In genomic region chr20:57428611-57429496, GRCh38 we compare ENCODE assay signal across 17 cellular contexts. TPM values are rescaled to one million over a fixed set of nuclear protein-coding genes. Genes with fewer than 3 reads are reported as not detected.
DNase-seq lines count a peak whose midpoint lies in the region; TF ChIP-seq lines count a peak whose summit lies in the region.
"Had no signal": no experiment of that assay in that cellular context is flagged by ENCODE, and none has a peak within 500 bp of the region (broad histone marks: within the 10 kb centered on the region; RNA-seq: fewer than 3 reads in every experiment).

No MANE protein-coding gene starts in this region.

- TF ChIP-seq RAD21 in liver (IDR thresholded peaks at IDR 0.05): peak; percentile 55 to 66

- H3K4me1 ChIP-seq in adrenal gland (replicated peaks in 1 of 2): peaks cover 2 to 6% of the 10 kb centered on the region in 2 donors
- H3K4me1 ChIP-seq in liver (ENCODE audit: control insufficient read depth in 4 of 4, insufficient read depth in 4 of 4, low read length in 3 of 4): peaks cover 4 to 32% (median 12%) of the 10 kb centered on the region in 4 donors
- H3K4me1 ChIP-seq in stomach: peaks cover 13 to 35% (median 17%) of the 10 kb centered on the region in 4 donors

- TF ChIP-seq EP300 in stomach (IDR thresholded peaks at IDR 0.05): no peak

- no peak overlapping the region for H3K4me3 ChIP-seq in adrenal gland
- H3K4me3 ChIP-seq in liver (ENCODE audit: low read depth in 1 of 3, low read length in 3 of 3): no peak overlapping the region
- no peak overlapping the region for H3K4me3 ChIP-seq in stomach
- H3K4me3 ChIP-seq: GM23338, tibial nerve had no signal

- TF ChIP-seq POLR2A in adrenal gland (IDR thresholded peaks at IDR 0.05) (no peak), stomach (IDR thresholded peaks at IDR 0.05) (no peak)

- H3K36me3 ChIP-seq in adrenal gland (replicated peaks in 1 of 2) (no peaks in the 10 kb centered on the region), liver (ENCODE audit: control insufficient read depth in 4 of 4, insufficient read depth in 3 of 4, low read depth in 1 of 4, low read length in 3 of 4) (no peaks in the 10 kb centered on the region), stomach (no peaks in the 10 kb centered on the region)
- H3K36me3 ChIP-seq: tibial nerve had no signal

- H3K9me3 ChIP-seq in adrenal gland (replicated peaks in 1 of 3) (no peaks in the 10 kb centered on the region), liver (ENCODE audit: control insufficient read depth in 4 of 4, low read length in 3 of 4) (no peaks in the 10 kb centered on the region), stomach (no peaks in the 10 kb centered on the region)
- H3K9me3 ChIP-seq: tibial nerve had no signal

- intact Hi-C loops in adrenal gland (cut with DNase I): no loop called here
- intact Hi-C loops in stomach (cut with DNase I; ENCODE audit: low total_unique reads): no loop called here

- H3K27ac ChIP-seq in adrenal gland (peak overlapping the region in 1 of 5 donors; percentile 49), liver (ENCODE audit: low read depth in 1 of 2, low read length in 2 of 2) (peak overlapping the region; percentile 85 to 94), stomach (no peak overlapping the region)
- H3K27ac ChIP-seq: 22Rv1, tibial nerve had no signal

- peak in 1 of 6 experiments; percentile 4 for TF ChIP-seq CTCF in adrenal gland (IDR thresholded peaks at IDR 0.05)
- TF ChIP-seq CTCF in liver (IDR thresholded peaks at IDR 0.05; ENCODE audit: low read depth, low read length, missing input control): peak; percentile 14
- no peak for TF ChIP-seq CTCF in stomach (IDR thresholded peaks at IDR 0.05)

- H3K27me3 ChIP-seq in adrenal gland (no peaks in the 10 kb centered on the region), liver (ENCODE audit: control insufficient read depth in 4 of 4, insufficient read depth in 4 of 4, low read length in 3 of 4) (no peaks in the 10 kb centered on the region), stomach (no peaks in the 10 kb centered on the region)
- H3K27me3 ChIP-seq: tibial nerve had no signal

- 52 to 57% (median 53%) methylated on average over 9 to 26 of the region's 26 CpGs for WGBS in adrenal gland, 4 donors
- WGBS in liver: 41% methylated on average over 26 of the region's 26 CpGs
- WGBS in stomach, 5 donors: 60 to 88% (median 71%) methylated on average over 16 to 26 of the region's 26 CpGs

- DNase-seq in NCI-H2196 (lab: John Stamatoyannopoulos, UW; ENCODE audit: unreplicated experiment) (peak; percentile 34), NCI-H2196 treated with DMSO at 0.1 percent for 48 hours (lab: John Stamatoyannopoulos, UW; ENCODE audit: unreplicated experiment) (no peak), adrenal gland (peak in 6 of 7 donors; percentile 34 to 64 (median 57)), stomach (peak; percentile 70), ureter (ENCODE audit: low spot score) (no peak), SK-N-DZ (ENCODE audit: low spot score) (no peak), iPS-NIHi11 (ENCODE audit: low spot score) (no peak)
- DNase-seq: activated B cell treated with CpG ODN at 0.5 μM for 24 hours; activated CD8-positive, alpha-beta memory T cell treated with anti-CD3 and anti-CD28 coated beads for 24 hours; central memory CD4-positive, alpha-beta T cell; effector memory CD4-positive, alpha-beta T cell; KG1; T-helper 2 cell had no signal

- peak overlapping the region; percentile 35 to 73 for H3K9ac ChIP-seq in liver (ENCODE audit: low read depth in 1 of 2, low read length in 2 of 2)

TF ChIP-seq in liver, 16 proteins besides CTCF, POLR2A, EP300 and RAD21:
- TF ChIP-seq GABPA (IDR thresholded peaks at IDR 0.05 in 1 of 2, conservative IDR thresholded peaks at IDR 0.05 in 1 of 2): peak in 1 of 2 donors; percentile 52
- TF ChIP-seq NR2F2 (IDR thresholded peaks at IDR 0.05): peak; percentile 79
- TF ChIP-seq, protein P1, sequence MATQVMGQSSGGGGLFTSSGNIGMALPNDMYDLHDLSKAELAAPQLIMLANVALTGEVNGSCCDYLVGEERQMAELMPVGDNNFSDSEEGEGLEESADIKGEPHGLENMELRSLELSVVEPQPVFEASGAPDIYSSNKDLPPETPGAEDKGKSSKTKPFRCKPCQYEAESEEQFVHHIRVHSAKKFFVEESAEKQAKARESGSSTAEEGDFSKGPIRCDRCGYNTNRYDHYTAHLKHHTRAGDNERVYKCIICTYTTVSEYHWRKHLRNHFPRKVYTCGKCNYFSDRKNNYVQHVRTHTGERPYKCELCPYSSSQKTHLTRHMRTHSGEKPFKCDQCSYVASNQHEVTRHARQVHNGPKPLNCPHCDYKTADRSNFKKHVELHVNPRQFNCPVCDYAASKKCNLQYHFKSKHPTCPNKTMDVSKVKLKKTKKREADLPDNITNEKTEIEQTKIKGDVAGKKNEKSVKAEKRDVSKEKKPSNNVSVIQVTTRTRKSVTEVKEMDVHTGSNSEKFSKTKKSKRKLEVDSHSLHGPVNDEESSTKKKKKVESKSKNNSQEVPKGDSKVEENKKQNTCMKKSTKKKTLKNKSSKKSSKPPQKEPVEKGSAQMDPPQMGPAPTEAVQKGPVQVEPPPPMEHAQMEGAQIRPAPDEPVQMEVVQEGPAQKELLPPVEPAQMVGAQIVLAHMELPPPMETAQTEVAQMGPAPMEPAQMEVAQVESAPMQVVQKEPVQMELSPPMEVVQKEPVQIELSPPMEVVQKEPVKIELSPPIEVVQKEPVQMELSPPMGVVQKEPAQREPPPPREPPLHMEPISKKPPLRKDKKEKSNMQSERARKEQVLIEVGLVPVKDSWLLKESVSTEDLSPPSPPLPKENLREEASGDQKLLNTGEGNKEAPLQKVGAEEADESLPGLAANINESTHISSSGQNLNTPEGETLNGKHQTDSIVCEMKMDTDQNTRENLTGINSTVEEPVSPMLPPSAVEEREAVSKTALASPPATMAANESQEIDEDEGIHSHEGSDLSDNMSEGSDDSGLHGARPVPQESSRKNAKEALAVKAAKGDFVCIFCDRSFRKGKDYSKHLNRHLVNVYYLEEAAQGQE (IDR thresholded peaks at IDR 0.05): peak; percentile 82
- TF ChIP-seq HNF4A (conservative IDR thresholded peaks at IDR 0.05): peak; percentile 98
- TF ChIP-seq RXRA (IDR thresholded peaks at IDR 0.05): peak; percentile 86 to 97
- TF ChIP-seq HNF4G (IDR thresholded peaks at IDR 0.05): peak; percentile 83
- TF ChIP-seq, protein P2, sequence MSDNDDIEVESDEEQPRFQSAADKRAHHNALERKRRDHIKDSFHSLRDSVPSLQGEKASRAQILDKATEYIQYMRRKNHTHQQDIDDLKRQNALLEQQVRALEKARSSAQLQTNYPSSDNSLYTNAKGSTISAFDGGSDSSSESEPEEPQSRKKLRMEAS (IDR thresholded peaks at IDR 0.05): peak; percentile 93
- peak; percentile 98 for TF ChIP-seq SP1 (IDR thresholded peaks at IDR 0.05)
- peak; percentile 89 to 95 for TF ChIP-seq JUND (IDR thresholded peaks at IDR 0.05)
- TF ChIP-seq TAF1 (conservative IDR thresholded peaks at IDR 0.05): peak; percentile 53
- TF ChIP-seq, protein P3, sequence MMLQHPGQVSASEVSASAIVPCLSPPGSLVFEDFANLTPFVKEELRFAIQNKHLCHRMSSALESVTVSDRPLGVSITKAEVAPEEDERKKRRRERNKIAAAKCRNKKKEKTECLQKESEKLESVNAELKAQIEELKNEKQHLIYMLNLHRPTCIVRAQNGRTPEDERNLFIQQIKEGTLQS (IDR thresholded peaks at IDR 0.05): peak; percentile 43
- TF ChIP-seq FOXA1 (IDR thresholded peaks at IDR 0.05): peak; percentile 42
- peak in 1 of 2 donors; percentile 62 for TF ChIP-seq EGR1 (IDR thresholded peaks at IDR 0.05; ENCODE audit: low read depth in 2 of 2)
- no peak for TF ChIP-seq ZBTB33 (IDR thresholded peaks at IDR 0.05)
- peak; percentile 8 for TF ChIP-seq FOXA2 (IDR thresholded peaks at IDR 0.05)
- TF ChIP-seq YY1 (IDR thresholded peaks at IDR 0.05): peak; percentile 78

RNA-seq across cellular contexts. Expression of gene RBM38, which starts 37.7 kb away (rescaled TPM):
- 10 to 100 TPM in 7 of 8 donors, 1 to 10 TPM in 1; 7.2 to 25.9 (median 14.1) TPM for total RNA-seq in adrenal gland
- polyA plus RNA-seq in adrenal gland: 10 to 100 TPM in 2 of 3 donors, 1 to 10 TPM in 1; 3.0 to 24.1 (median 10.5) TPM
- 100 to 1,000 TPM in 1 of 2 donors, 1 to 10 TPM in 1; 4.4 to 258 TPM for total RNA-seq in liver
- polyA plus RNA-seq in liver: 1 to 10 TPM; 1.4 to 7.7 TPM
- total RNA-seq in stomach: 10 to 100 TPM in 4 of 5 donors, 1 to 10 TPM in 1; 5.3 to 37.8 (median 13.6) TPM
- polyA plus RNA-seq in stomach: 10 to 100 TPM; 15.8 to 25.2 (median 17.0) TPM
- 18.2 TPM for total RNA-seq in ureter
- 73.7 and 78.2 TPM in 2 replicates for polyA plus RNA-seq in SK-N-DZ (2014; cell fraction: cytosol; rRNA removed)
- 38.1 and 43.3 TPM in 2 replicates for polyA plus RNA-seq in SK-N-DZ (2014; cell fraction: nucleus; rRNA removed)

Comparison
In these comparisons a context has a peak if more than half of its experiments do, and no peak if none do; other contexts are left out.
1. DNase-seq: peak in NCI-H2196 (single experiment), adrenal gland (6 of 7) and stomach (single experiment); none in NCI-H2196 treated with DMSO at 0.1 percent for 48 hours (single experiment), ureter (single experiment), SK-N-DZ (single experiment) and iPS-NIHi11 (single experiment).
2. H3K27ac ChIP-seq: peak in liver (2 of 2); none in stomach (0 of 5).